25 cellular contexts compared by ENCODE assay signal in genomic region chr22:25735657-25736056, GRCh38. TPM values are rescaled to one million over a fixed set of nuclear protein-coding genes. Genes with fewer than 3 reads are reported as not detected.
DNase-seq lines count a peak whose midpoint lies in the region; ATAC-seq, FAIRE-seq and TF ChIP-seq lines count a peak whose summit lies in the region.
"Had no signal": no experiment of that assay in that cellular context is flagged by ENCODE, and none has a peak within 500 bp of the region (broad histone marks: within the 10 kb centered on the region; RNA-seq: fewer than 3 reads in every experiment).

No MANE protein-coding gene starts in this region.

- H3K4me3 Mint-ChIP-seq in activated CD4-positive, alpha-beta T cell treated with anti-CD3 and anti-CD28 coated beads, Interleukin-2, amount 10 ng/mL, durations not matched to agents 24 days and 14 days, result peak overlapping the region; percentile 71
- peak overlapping the region; percentile 65 for H3K4me3 Mint-ChIP-seq in natural killer cell treated with Interleukin-12 subunit alpha and Interleukin-12 subunit beta and Interleukin-15 and Interleukin-18, amount 100 ng/mL, for 72 hours
- no peak overlapping the region for H3K4me3 Mint-ChIP-seq in natural killer cell
- H3K4me3 Mint-ChIP-seq in activated naive CD8-positive, alpha-beta T cell treated with anti-CD3 and anti-CD28 coated beads for 36 hours, result peak overlapping the region; percentile 61

- no peaks in the 10 kb centered on the region for H3K27me3 Mint-ChIP-seq in activated CD4-positive, alpha-beta T cell treated with anti-CD3 and anti-CD28 coated beads, Interleukin-2, amount 10 ng/mL, durations not matched to agents 24 days and 14 days
- H3K27me3 Mint-ChIP-seq in natural killer cell treated with Interleukin-12 subunit alpha and Interleukin-12 subunit beta and Interleukin-15 and Interleukin-18, amount 100 ng/mL, for 72 hours, result peaks cover 0 to 12% of the 10 kb centered on the region in 2 donors
- H3K27me3 Mint-ChIP-seq in natural killer cell (ENCODE audit: low read depth in 2 of 2), result peaks cover 0 to 9% of the 10 kb centered on the region in 2 donors
- peaks cover 6% of the 10 kb centered on the region for H3K27me3 Mint-ChIP-seq in activated naive CD8-positive, alpha-beta T cell treated with anti-CD3 and anti-CD28 coated beads for 36 hours
- H3K27me3 Mint-ChIP-seq: naive thymus-derived CD4-positive, alpha-beta T cell had no signal

- peaks cover 50% of the 10 kb centered on the region for H3K4me1 Mint-ChIP-seq in activated CD4-positive, alpha-beta T cell treated with anti-CD3 and anti-CD28 coated beads, Interleukin-2, amount 10 ng/mL, durations not matched to agents 24 days and 14 days
- peaks cover 8 to 16% of the 10 kb centered on the region in 2 donors for H3K4me1 Mint-ChIP-seq in natural killer cell treated with Interleukin-12 subunit alpha and Interleukin-12 subunit beta and Interleukin-15 and Interleukin-18, amount 100 ng/mL, for 72 hours (ENCODE audit: low read depth in 2 of 2)
- peaks cover 6% of the 10 kb centered on the region in 2 donors for H3K4me1 Mint-ChIP-seq in natural killer cell
- peaks cover 40% of the 10 kb centered on the region for H3K4me1 Mint-ChIP-seq in activated naive CD8-positive, alpha-beta T cell treated with anti-CD3 and anti-CD28 coated beads for 36 hours

- peaks cover 4% of the 10 kb centered on the region for H3K9me3 Mint-ChIP-seq in activated CD4-positive, alpha-beta T cell treated with anti-CD3 and anti-CD28 coated beads, Interleukin-2, amount 10 ng/mL, durations not matched to agents 24 days and 14 days
- no peaks in the 10 kb centered on the region for H3K9me3 Mint-ChIP-seq in natural killer cell treated with Interleukin-12 subunit alpha and Interleukin-12 subunit beta and Interleukin-15 and Interleukin-18, amount 100 ng/mL, for 72 hours
- H3K9me3 Mint-ChIP-seq in natural killer cell, result no peaks in the 10 kb centered on the region
- H3K9me3 Mint-ChIP-seq in activated naive CD8-positive, alpha-beta T cell treated with anti-CD3 and anti-CD28 coated beads for 36 hours, result peaks cover 5% of the 10 kb centered on the region

- H3K27ac Mint-ChIP-seq in activated CD4-positive, alpha-beta T cell treated with anti-CD3 and anti-CD28 coated beads, Interleukin-2, amount 10 ng/mL, durations not matched to agents 24 days and 14 days, result peak overlapping the region; percentile 98
- peak overlapping the region; percentile 73 to 97 for H3K27ac Mint-ChIP-seq in natural killer cell treated with Interleukin-12 subunit alpha and Interleukin-12 subunit beta and Interleukin-15 and Interleukin-18, amount 100 ng/mL, for 72 hours
- H3K27ac Mint-ChIP-seq in natural killer cell, result no peak overlapping the region
- peak overlapping the region; percentile 100 for H3K27ac Mint-ChIP-seq in activated naive CD8-positive, alpha-beta T cell treated with anti-CD3 and anti-CD28 coated beads for 36 hours

- FAIRE-seq in urothelium cell line (lab: Jason Lieb, UNC), result peak; percentile 56

- no peak for TF ChIP-seq CTCF in natural killer cell (IDR thresholded peaks at IDR 0.05)

- DNase-seq in activated CD4-positive, alpha-beta T cell treated with anti-CD3 and anti-CD28 coated beads, Interleukin-2, amount 10 ng/mL, durations not matched to agents 24 days and 14 days, result peak; percentile 68
- DNase-seq in activated CD4-positive, alpha-beta T cell treated with anti-CD3 and anti-CD28 coated beads, Interleukin-2, amount 50 U/mL, for 4 hours, result no peak
- no peak for DNase-seq in natural killer cell treated with Interleukin-12 subunit alpha and Interleukin-12 subunit beta and Interleukin-15 and Interleukin-18, amount 100 ng/mL, for 72 hours (ENCODE audit: low spot score)
- no peak for DNase-seq in natural killer cell
- no peak for DNase-seq in activated naive CD8-positive, alpha-beta T cell treated with anti-CD3 and anti-CD28 coated beads for 36 hours
- no peak for DNase-seq in urothelium cell line (ENCODE audit: low spot score)
- DNase-seq in pons (ENCODE audit: low spot score), result no peak
- DNase-seq in SK-N-DZ (ENCODE audit: low spot score), result no peak
- DNase-seq: 8988T; activated CD4-positive, alpha-beta T cell treated with anti-CD3 and anti-CD28 coated beads for 4 hours; activated gamma-delta T cell treated with Interleukin-2 at 50 U/mL for 16 hours; naive thymus-derived CD4-positive, alpha-beta T cell; NCI-H1048; NCI-H2107; NCI-H446; NCI-H748 treated with DMSO at 0.1 percent for 48 hours; occipital lobe; stimulated activated CD4-positive, alpha-beta T cell treated with anti-CD3 and anti-CD28 coated beads, Interleukin-15, amount 100 ng/mL, for 24 hours; stimulated activated CD4-positive, alpha-beta T cell treated with anti-CD3 and anti-CD28 coated beads, Interleukin-4, amount 100 ng/mL, for 4 hours; upper lobe of left lung had no signal

- intact Hi-C loops in activated CD4-positive, alpha-beta T cell treated with anti-CD3 and anti-CD28 coated beads, Interleukin-2, amount 10 ng/mL, durations not matched to agents 24 days and 14 days (cut with micrococcal nuclease), result loop anchor here (1.0 to 5.0 kb wide), 5 partner anchors 9 to 247 kb away; no protein-coding TSS in a partner anchor
- intact Hi-C loops in natural killer cell (cut with micrococcal nuclease), result no loop called here

- H3K36me3 Mint-ChIP-seq in activated CD4-positive, alpha-beta T cell treated with anti-CD3 and anti-CD28 coated beads, Interleukin-2, amount 10 ng/mL, durations not matched to agents 24 days and 14 days (ENCODE audit: low read depth), result peaks cover 30% of the 10 kb centered on the region
- H3K36me3 Mint-ChIP-seq in natural killer cell treated with Interleukin-12 subunit alpha and Interleukin-12 subunit beta and Interleukin-15 and Interleukin-18, amount 100 ng/mL, for 72 hours, result no peaks in the 10 kb centered on the region
- H3K36me3 Mint-ChIP-seq in natural killer cell, result no peaks in the 10 kb centered on the region
- H3K36me3 Mint-ChIP-seq in activated naive CD8-positive, alpha-beta T cell treated with anti-CD3 and anti-CD28 coated beads for 36 hours, result peaks cover 18% of the 10 kb centered on the region

- no peak for ATAC-seq in natural killer cell treated with Interleukin-12 subunit alpha and Interleukin-12 subunit beta and Interleukin-15 and Interleukin-18, amount 100 ng/mL, for 72 hours
- ATAC-seq in natural killer cell, result no peak
- ATAC-seq: gastroesophageal sphincter; naive thymus-derived CD4-positive, alpha-beta T cell; Right ventricle myocardium inferior had no signal

RNA-seq across cellular contexts. Expression of gene MYO18B, which starts 6.3 kb away (rescaled TPM):
- 0.40 and 0.49 TPM in 2 replicates for total RNA-seq in activated CD4-positive, alpha-beta T cell treated with anti-CD3 and anti-CD28 coated beads, Interleukin-2, amount 10 ng/mL, durations not matched to agents 24 days and 14 days
- 1 to 10 TPM in 1 of 2 donors, under 1 TPM in 1; 0.43 to 1.0 TPM for total RNA-seq in natural killer cell treated with Interleukin-12 subunit alpha and Interleukin-12 subunit beta and Interleukin-15 and Interleukin-18, amount 100 ng/mL, for 72 hours
- total RNA-seq in natural killer cell, result under 1 TPM; 0.07 to 0.14 (median 0.10) TPM
- total RNA-seq in activated naive CD8-positive, alpha-beta T cell treated with anti-CD3 and anti-CD28 coated beads for 36 hours, result 1 to 10 TPM; 1.6 to 2.1 TPM
- 0.24 and 0.27 TPM in 2 replicates for polyA plus RNA-seq in SK-N-DZ (2014; cell fraction: cytosol; rRNA removed)
- polyA plus RNA-seq in SK-N-DZ (2014; cell fraction: nucleus; rRNA removed), result 0.20 and 0.40 TPM in 2 replicates
- total RNA-seq: kidney epithelial cell, pulmonary artery endothelial cell had no signal
- polyA plus RNA-seq: fibroblast of lung; naive thymus-derived CD4-positive, alpha-beta T cell had no signal

Comparison
In these comparisons a context has a peak if more than half of its experiments do, and no peak if none do; other contexts are left out.
1. H3K27ac Mint-ChIP-seq: peak in activated CD4-positive, alpha-beta T cell treated with anti-CD3 and anti-CD28 coated beads, Interleukin-2, amount 10 ng/mL, durations not matched to agents 24 days and 14 days (single experiment), natural killer cell treated with Interleukin-12 subunit alpha and Interleukin-12 subunit beta and Interleukin-15 and Interleukin-18, amount 100 ng/mL, for 72 hours (2 of 2) and activated naive CD8-positive, alpha-beta T cell treated with anti-CD3 and anti-CD28 coated beads for 36 hours (single experiment); none in natural killer cell (0 of 2).